8 cellular contexts compared by ENCODE assay signal in genomic region chr2:182866461-182867369, GRCh38. TPM values are rescaled to one million over a fixed set of nuclear protein-coding genes. Genes with fewer than 3 reads are reported as not detected.
DNase-seq lines count a peak whose midpoint lies in the region; ATAC-seq and TF ChIP-seq lines count a peak whose summit lies in the region.

FRZB (minus strand) TSS chr2:182866637; CDS start chr2:182866552, 85 bp downstream.

- H4K20me1 ChIP-seq in hepatocyte (ENCODE audit: insufficient read depth, poor library complexity, severe bottlenecking), result no peaks in the 10 kb centered on the region

- no peaks in the 10 kb centered on the region for H3K9me3 ChIP-seq in body of pancreas
- H3K9me3 ChIP-seq in hepatocyte (ENCODE audit: low read depth), result no peaks in the 10 kb centered on the region

- H3K9me2 ChIP-seq in hepatocyte (replicated peaks; ENCODE audit: insufficient read depth), result no peaks in the 10 kb centered on the region

- H3K36me3 ChIP-seq in body of pancreas (replicated peaks in 1 of 2; ENCODE audit: insufficient read depth in 1 of 2, low read depth in 2 of 2) (no peaks in the 10 kb centered on the region), hepatocyte (replicated peaks; ENCODE audit: insufficient read depth, low read depth) (no peaks in the 10 kb centered on the region)

- H3K79me2 ChIP-seq in hepatocyte, result no peaks in the 10 kb centered on the region

- peak; percentile 81 for DNase-seq in EL
- peak; percentile 69 for DNase-seq in NCI-H146 (lab: John Stamatoyannopoulos, UW)
- peak; percentile 23 to 53 (median 40) for DNase-seq in body of pancreas
- peak; percentile 77 for DNase-seq in hepatocyte (ENCODE audit: low spot score)
- peak; percentile 90 for DNase-seq in retina
- no peak for DNase-seq in stimulated activated CD4-positive, alpha-beta T cell treated with anti-CD3 and anti-CD28 coated beads, Interleukin-1b, Interleukin-23, amount 100 ng/mL, for 48 hours

- intact Hi-C loops in body of pancreas (cut with DNase I), result no loop called here

- 7 to 10% methylated on average over 36 to 55 of the region's 55 CpGs for WGBS in body of pancreas, 2 donors
- WGBS in hepatocyte (ENCODE audit: low lambda C conversion rate, missing lambda C conversion rate), result 1% methylated on average over 53 of the region's 55 CpGs

- H3K4me1 ChIP-seq in body of pancreas, result peaks cover 22% of the 10 kb centered on the region
- peaks cover 18% of the 10 kb centered on the region for H3K4me1 ChIP-seq in hepatocyte (ENCODE audit: insufficient read depth)

- TF ChIP-seq POLR2A in body of pancreas (IDR thresholded peaks at IDR 0.05), result peak in 1 of 3 donors; percentile 8

- H2AFZ ChIP-seq in hepatocyte, result peak within 1 kb of the TSS; percentile 87

- no peak within 1 kb of the TSS for H3K27ac ChIP-seq in body of pancreas
- peak within 1 kb of the TSS; percentile 45 for H3K27ac ChIP-seq in hepatocyte

- TF ChIP-seq CTCF in body of pancreas (IDR thresholded peaks at IDR 0.05), result no peak
- TF ChIP-seq CTCF in hepatocyte (IDR thresholded peaks at IDR 0.05; ENCODE audit: poor library complexity), result no peak

- H3K27me3 ChIP-seq in body of pancreas (no peaks in the 10 kb centered on the region), hepatocyte (no peaks in the 10 kb centered on the region)

- H3K4me3 ChIP-seq in body of pancreas (no peak within 1 kb of the TSS), hepatocyte (peak within 1 kb of the TSS; percentile 52)

- peak; percentile 65 for ATAC-seq in body of pancreas
- no peak for ATAC-seq in HG02678 (IDR thresholded peaks at IDR 0.05; ENCODE audit: unreplicated experiment)
- ATAC-seq in HG02610 (IDR thresholded peaks at IDR 0.05; ENCODE audit: unreplicated experiment), result no peak

- H3K4me2 ChIP-seq in hepatocyte, result peak within 1 kb of the TSS; percentile 97

RNA-seq across cellular contexts. Expression of gene FRZB, which starts in this region (rescaled TPM):
- total RNA-seq in body of pancreas (1 to 10 TPM in 1 of 2 donors, under 1 TPM in 1; 0.66 to 2.9 TPM), hepatocyte (72.9 and 118 TPM in 2 replicates)
- polyA plus RNA-seq in hepatocyte, result 375 and 534 TPM in 2 replicates

Comparison
In these comparisons a context has a peak if more than half of its experiments do, and no peak if none do; other contexts are left out.
1. RNA of gene FRZB (total RNA-seq): 72.9 to 118 TPM in hepatocyte; 0.66 to 2.9 TPM in body of pancreas; every median in the first group is over 10 times any median in the second.